25 cellular contexts compared by ENCODE assay signal in genomic region chr2:98643496-98644100, GRCh38. TPM values are rescaled to one million over a fixed set of nuclear protein-coding genes. Genes with fewer than 3 reads are reported as not detected.
DNase-seq lines count a peak whose midpoint lies in the region; ATAC-seq and TF ChIP-seq lines count a peak whose summit lies in the region.
"Had no signal": no experiment of that assay in that cellular context is flagged by ENCODE, and none has a peak within 500 bp of the region (broad histone marks: within the 10 kb centered on the region; RNA-seq: fewer than 3 reads in every experiment).

No MANE protein-coding gene starts in this region.

- intact Hi-C loops in CD8-positive, alpha-beta T cell (cut with DNase I, micrococcal nuclease), result loop anchor here in 1 of 2 experiments (10.0 kb wide), 1 partner anchor 291 kb away; the partner anchor contains the start of gene CRACDL
- intact Hi-C loops in upper lobe of right lung (cut with DNase I), result no loop called here

- H3K79me2 ChIP-seq in GM23248 (ENCODE audit: insufficient read depth), result no peaks in the 10 kb centered on the region

- H3K9ac ChIP-seq in GM23248, result no peak overlapping the region
- H3K9ac ChIP-seq: parathyroid adenoma had no signal

- peak overlapping the region; percentile 72 for H3K27ac Mint-ChIP-seq in CD8-positive, alpha-beta T cell
- H3K27ac Mint-ChIP-seq in effector memory CD8-positive, alpha-beta T cell, result peak overlapping the region; percentile 29 to 35
- H3K27ac Mint-ChIP-seq: dendritic cell treated with granulocyte-macrophage colony-stimulating factor and Interleukin-4, amounts not matched to agents 40 ng/mL and 50 ng/mL, for 4 days; mesothelial cell of epicardium; nephron progenitor cell; WTC11 had no signal

- no peaks in the 10 kb centered on the region for H3K9me3 ChIP-seq in CD8-positive, alpha-beta T cell (ENCODE audit: low read length)
- H3K9me3 ChIP-seq in upper lobe of right lung (no peaks in the 10 kb centered on the region), GM23248 (ENCODE audit: low read depth) (no peaks in the 10 kb centered on the region)
- H3K9me3 ChIP-seq: heart right ventricle, left lung, transverse colon had no signal

- no peak overlapping the region for H2AFZ ChIP-seq in GM23248
- H2AFZ ChIP-seq: parathyroid adenoma had no signal

- no peaks in the 10 kb centered on the region for H4K20me1 ChIP-seq in GM23248 (ENCODE audit: insufficient read depth)

- peaks cover 65% of the 10 kb centered on the region for H3K36me3 ChIP-seq in CD8-positive, alpha-beta T cell (ENCODE audit: insufficient read depth, low read length)
- H3K36me3 ChIP-seq in upper lobe of right lung (peaks cover 64% of the 10 kb centered on the region), GM23248 (ENCODE audit: low read depth) (no peaks in the 10 kb centered on the region)

- no peaks in the 10 kb centered on the region for H3F3A ChIP-seq in GM23248 (ENCODE audit: insufficient read depth)

- no peak for TF ChIP-seq CTCF in CD8-positive, alpha-beta T cell (IDR thresholded peaks at IDR 0.05)
- no peak for TF ChIP-seq CTCF in upper lobe of right lung (IDR thresholded peaks at IDR 0.05)

- H3K4me2 ChIP-seq in GM23248 (ENCODE audit: unreplicated experiment), result no peak overlapping the region

- H3K27me3 ChIP-seq in CD8-positive, alpha-beta T cell (ENCODE audit: insufficient read depth, low read length), result no peaks in the 10 kb centered on the region
- H3K27me3 ChIP-seq in upper lobe of right lung (no peaks in the 10 kb centered on the region), GM23248 (replicated peaks; ENCODE audit: insufficient read depth) (no peaks in the 10 kb centered on the region)
- H3K27me3 ChIP-seq: heart right ventricle, left lung, transverse colon had no signal

- DNase-seq in NOMO-1 treated with DMSO at 0.1 percent for 48 hours (lab: John Stamatoyannopoulos, UW; ENCODE audit: unreplicated experiment) (peak; percentile 30), NOMO-1 treated with dmso at 0.1 percent for 144 hours (lab: John Stamatoyannopoulos, UW; ENCODE audit: unreplicated experiment) (no peak), NAMALWA (ENCODE audit: low spot score) (peak; percentile 15), upper lobe of right lung (no peak), GM23248 (no peak), D341Med (ENCODE audit: low spot score) (no peak)
- DNase-seq in CD8-positive, alpha-beta T cell, result no peak
- no peak for DNase-seq in effector memory CD8-positive, alpha-beta T cell
- DNase-seq: 8988T; activated CD4-positive, alpha-beta T cell treated with anti-CD3 and anti-CD28 coated beads, Interleukin-2, amount 50 U/mL, for 4 hours; activated T-cell treated with anti-CD3 and anti-CD28 coated beads, Interleukin-2, amount 50 U/mL, for 48 hours; COR-L47; GOT3; heart right ventricle; left lung; NCI-H2107; NCI-H524; nephron progenitor cell; NK-92 treated with Interleukin-12 subunit alpha and Interleukin-12 subunit beta, amount 100 ng/mL, for 24 hours; right cardiac atrium; transverse colon had no signal

- H3K4me3 Mint-ChIP-seq in CD8-positive, alpha-beta T cell, result no peak overlapping the region
- H3K4me3 Mint-ChIP-seq in effector memory CD8-positive, alpha-beta T cell, result no peak overlapping the region
- H3K4me3 Mint-ChIP-seq: dendritic cell treated with granulocyte-macrophage colony-stimulating factor and Interleukin-4, amounts not matched to agents 40 ng/mL and 50 ng/mL, for 4 days; mesothelial cell of epicardium; nephron progenitor cell; WTC11 had no signal

- H3K4me1 ChIP-seq in CD8-positive, alpha-beta T cell (ENCODE audit: insufficient read depth, low read length), result peaks cover 5% of the 10 kb centered on the region
- H3K4me1 ChIP-seq in upper lobe of right lung (no peaks in the 10 kb centered on the region), GM23248 (ENCODE audit: insufficient read depth) (no peaks in the 10 kb centered on the region)
- H3K4me1 ChIP-seq: heart right ventricle, left lung, parathyroid adenoma, transverse colon had no signal

- in situ Hi-C loops in GM23248 (cut with MboI), result no loop called here

- ATAC-seq in CD8-positive, alpha-beta T cell, result no peak
- ATAC-seq in effector memory CD8-positive, alpha-beta T cell (replicated peaks), result no peak
- ATAC-seq in upper lobe of right lung, result no peak
- ATAC-seq: heart right ventricle, left lung, right cardiac atrium, WTC11 had no signal

- no peaks in the 10 kb centered on the region for H3K27me3 Mint-ChIP-seq in CD8-positive, alpha-beta T cell (ENCODE audit: low read depth)
- no peaks in the 10 kb centered on the region for H3K27me3 Mint-ChIP-seq in effector memory CD8-positive, alpha-beta T cell
- H3K27me3 Mint-ChIP-seq: dendritic cell treated with granulocyte-macrophage colony-stimulating factor and Interleukin-4, amounts not matched to agents 40 ng/mL and 50 ng/mL, for 4 days had no signal

- H3K4me3 ChIP-seq in CD8-positive, alpha-beta T cell (ENCODE audit: low read depth, low read length), result no peak overlapping the region
- H3K4me3 ChIP-seq in upper lobe of right lung, result no peak overlapping the region
- H3K4me3 ChIP-seq in GM23248, result no peak overlapping the region
- H3K4me3 ChIP-seq: heart right ventricle, left lung, transverse colon had no signal

- 82 to 89% methylated on average over 5 of the region's 5 CpGs for WGBS in GM23248 (ENCODE audit: low coverage in 1 of 2, low lambda C conversion rate in 2 of 2, missing lambda C conversion rate in 2 of 2), 2 experiments

- H3K36me3 Mint-ChIP-seq in CD8-positive, alpha-beta T cell, result peaks cover 90% of the 10 kb centered on the region
- H3K36me3 Mint-ChIP-seq in effector memory CD8-positive, alpha-beta T cell (ENCODE audit: insufficient read depth), result peaks cover 92% of the 10 kb centered on the region
- H3K36me3 Mint-ChIP-seq: WTC11 had no signal

- H3K9me3 Mint-ChIP-seq in CD8-positive, alpha-beta T cell, result no peaks in the 10 kb centered on the region
- H3K9me3 Mint-ChIP-seq in effector memory CD8-positive, alpha-beta T cell, result no peaks in the 10 kb centered on the region
- H3K9me3 Mint-ChIP-seq: dendritic cell treated with granulocyte-macrophage colony-stimulating factor and Interleukin-4, amounts not matched to agents 40 ng/mL and 50 ng/mL, for 4 days; mesothelial cell of epicardium; nephron progenitor cell; WTC11 had no signal

- no peaks in the 10 kb centered on the region for H3K9me2 ChIP-seq in GM23248 (ENCODE audit: insufficient read depth)

- CTCF ChIA-PET in CD8-positive, alpha-beta T cell (lab: Charles Lee), result interaction anchor here (1.3 to 2.3 kb wide), 2 partner anchors 13 to 193 kb away, joined by 5 to 13 read pairs; no protein-coding TSS in a partner anchor

- H3K27ac ChIP-seq in CD8-positive, alpha-beta T cell (ENCODE audit: low read depth, low read length), result no peak overlapping the region
- H3K27ac ChIP-seq in upper lobe of right lung (no peak overlapping the region), GM23248 (no peak overlapping the region)
- H3K27ac ChIP-seq: heart right ventricle, left lung, parathyroid adenoma, transverse colon had no signal

- peaks cover 27% of the 10 kb centered on the region for H3K4me1 Mint-ChIP-seq in CD8-positive, alpha-beta T cell (ENCODE audit: low read depth)
- H3K4me1 Mint-ChIP-seq in effector memory CD8-positive, alpha-beta T cell (ENCODE audit: low read depth in 2 of 2), result peaks cover 9 to 14% of the 10 kb centered on the region in 2 donors
- H3K4me1 Mint-ChIP-seq: mesothelial cell of epicardium, nephron progenitor cell had no signal

- POLR2A ChIA-PET in CD8-positive, alpha-beta T cell (lab: Charles Lee), result interaction anchor here (0.9 to 1.5 kb wide), 3 partner anchors 21 to 128 kb away, joined by 3 to 5 read pairs (median 4); no protein-coding TSS in a partner anchor

RNA-seq across cellular contexts. Expression of gene UNC50, which starts 35.2 kb away (rescaled TPM):
- total RNA-seq in CD8-positive, alpha-beta T cell, result 10 to 100 TPM; 12.5 to 14.4 TPM
- total RNA-seq in upper lobe of right lung, result 53.4 TPM
- 46.0 and 71.8 TPM in 2 replicates for total RNA-seq in GM23248 (2014; rRNA removed; shearing (Covaris generic))
- polyA plus RNA-seq in GM23248 (2016; fragmentation: Nextera tagmentation; extraction: Ambion mirVana), result 80.5 and 88.6 TPM in 2 replicates

RNA-seq across cellular contexts. Expression of gene COA5, which starts 35.3 kb away (rescaled TPM):
- total RNA-seq in CD8-positive, alpha-beta T cell, result 10 to 100 TPM; 19.7 to 24.1 TPM
- 26.6 TPM for total RNA-seq in upper lobe of right lung
- 23.8 and 32.7 TPM in 2 replicates for total RNA-seq in GM23248 (2014; rRNA removed; shearing (Covaris generic))
- 38.2 and 42.0 TPM in 2 replicates for polyA plus RNA-seq in GM23248 (2016; fragmentation: Nextera tagmentation; extraction: Ambion mirVana)

Comparison
In these comparisons a context has a peak if more than half of its experiments do, and no peak if none do; other contexts are left out.
1. DNase-seq: peak in NOMO-1 treated with DMSO at 0.1 percent for 48 hours (single experiment) and NAMALWA (single experiment); none in NOMO-1 treated with dmso at 0.1 percent for 144 hours (single experiment), CD8-positive, alpha-beta T cell (0 of 7), effector memory CD8-positive, alpha-beta T cell (0 of 3), upper lobe of right lung (single experiment), GM23248 (single experiment) and D341Med (single experiment).